In genomic region chr2:70790079-70790963, GRCh38 we compare ENCODE assay signal across 9 cellular contexts. TPM values are rescaled to one million over a fixed set of nuclear protein-coding genes. Genes with fewer than 3 reads are reported as not detected.
DNase-seq lines count a peak whose midpoint lies in the region; ATAC-seq and TF ChIP-seq lines count a peak whose summit lies in the region.
"Had no signal": no experiment of that assay in that cellular context is flagged by ENCODE, and none has a peak within 500 bp of the region (broad histone marks: within the 10 kb centered on the region; RNA-seq: fewer than 3 reads in every experiment).

Gene FIGLA (minus strand): TSS chr2:70790643. CDS start chr2:70790638, 5 bp downstream.

- H3K4me2 ChIP-seq in fibroblast of lung (ENCODE audit: extremely low read depth, insufficient read depth, low read length) (peak within 1 kb of the TSS; percentile 59), Karpas-422 (ENCODE audit: low read depth, low read length, poor library complexity, severe bottlenecking) (no peak within 1 kb of the TSS)

- peak; percentile 7 for DNase-seq in RPMI8226
- no peak for DNase-seq in fibroblast of lung (ENCODE audit: low read depth in 2 of 2)
- no peak for DNase-seq in osteocyte (ENCODE audit: extremely low spot score, unreplicated experiment)
- DNase-seq in Karpas-422 = no peak
- no peak for DNase-seq in stimulated activated CD4-positive, alpha-beta T cell treated with anti-CD3 and anti-CD28 coated beads, Interleukin-4, amount 100 ng/mL, for 24 hours

- no peaks in the 10 kb centered on the region for H3K9me2 ChIP-seq in Karpas-422 (replicated peaks; ENCODE audit: insufficient read depth, low read length)

- H4K20me1 ChIP-seq in fibroblast of lung (ENCODE audit: control insufficient read depth, extremely low read depth, insufficient read depth, low read length) (peaks cover 3% of the 10 kb centered on the region), Karpas-422 (ENCODE audit: insufficient read depth, low read depth, low read length) (no peaks in the 10 kb centered on the region)

- no peak within 1 kb of the TSS for H2AFZ ChIP-seq in fibroblast of lung (ENCODE audit: low read length)
- H2AFZ ChIP-seq in Karpas-422 (ENCODE audit: low read length) = no peak within 1 kb of the TSS

- peaks cover 79% of the 10 kb centered on the region for H3K27me3 Mint-ChIP-seq in osteocyte (ENCODE audit: unreplicated experiment)

- H3K4me1 Mint-ChIP-seq in osteocyte (ENCODE audit: unreplicated experiment) = peaks cover 12% of the 10 kb centered on the region

- no peak within 1 kb of the TSS for H3K27ac ChIP-seq in fibroblast of lung (ENCODE audit: insufficient read depth, low read length)
- no peak within 1 kb of the TSS for H3K27ac ChIP-seq in Karpas-422 (ENCODE audit: low read length)

- H3K9me3 ChIP-seq in ES-I3 (ENCODE audit: control insufficient read depth, insufficient read depth, low read length) (no peaks in the 10 kb centered on the region), fibroblast of lung (ENCODE audit: control insufficient read depth, insufficient read depth, low read depth, low read length) (no peaks in the 10 kb centered on the region), Karpas-422 (ENCODE audit: low read length) (no peaks in the 10 kb centered on the region)

- no peak within 1 kb of the TSS for H3K27ac Mint-ChIP-seq in osteocyte (ENCODE audit: unreplicated experiment)

- H3K79me2 ChIP-seq in fibroblast of lung (ENCODE audit: control insufficient read depth, insufficient read depth, low read length) = no peaks in the 10 kb centered on the region
- no peaks in the 10 kb centered on the region for H3K79me2 ChIP-seq in Karpas-422 (ENCODE audit: low read length)

- peak within 1 kb of the TSS; percentile 66 for H3K4me3 Mint-ChIP-seq in osteocyte (ENCODE audit: unreplicated experiment)

- no peak for ATAC-seq in HG03565 (IDR thresholded peaks at IDR 0.05; ENCODE audit: unreplicated experiment)
- no peak for ATAC-seq in activated CD4-positive, CD25-positive, alpha-beta regulatory T cell treated with anti-CD3 and anti-CD28 coated beads, Interleukin-2, amount 50 U/mL, for 24 hours

- no peaks in the 10 kb centered on the region for H3K36me3 ChIP-seq in ES-I3 (ENCODE audit: insufficient read depth, low read length)
- H3K36me3 ChIP-seq in fibroblast of lung (ENCODE audit: control insufficient read depth, insufficient read depth, low read length) = no peaks in the 10 kb centered on the region
- no peaks in the 10 kb centered on the region for H3K36me3 ChIP-seq in Karpas-422 (ENCODE audit: insufficient read depth, low read length)

- H3K9me3 Mint-ChIP-seq in osteocyte (ENCODE audit: unreplicated experiment) = no peaks in the 10 kb centered on the region

- H3K4me1 ChIP-seq in ES-I3 (ENCODE audit: insufficient read depth, low read length) (no peaks in the 10 kb centered on the region), fibroblast of lung (ENCODE audit: control insufficient read depth, extremely low read depth, insufficient read depth, low read length) (no peaks in the 10 kb centered on the region), Karpas-422 (ENCODE audit: low read length) (no peaks in the 10 kb centered on the region)

- no peaks in the 10 kb centered on the region for H3K36me3 Mint-ChIP-seq in osteocyte (ENCODE audit: unreplicated experiment)

- peaks cover 35% of the 10 kb centered on the region for H3K27me3 ChIP-seq in fibroblast of lung (ENCODE audit: control insufficient read depth, insufficient read depth, low read length)
- no peaks in the 10 kb centered on the region for H3K27me3 ChIP-seq in Karpas-422 (ENCODE audit: low read length)

- TF ChIP-seq CTCF in fibroblast of lung (conservative IDR thresholded peaks at IDR 0.05 in 1 of 2, IDR thresholded peaks at IDR 0.05 in 1 of 2; ENCODE audit: low read depth in 1 of 2, low read length in 2 of 2) (no peak), osteocyte (IDR thresholded peaks at IDR 0.05) (no peak)

- peak within 1 kb of the TSS; percentile 29; the same call in 1 of the 2 replicates for H3K9ac ChIP-seq in ES-I3 (ENCODE audit: low read depth, low read length)
- H3K9ac ChIP-seq in fibroblast of lung (ENCODE audit: insufficient read depth, low read length) = no peak within 1 kb of the TSS
- no peak within 1 kb of the TSS for H3K9ac ChIP-seq in Karpas-422 (ENCODE audit: low read length)

- H3K4me3 ChIP-seq in fibroblast of lung (replicated peaks in 1 of 4; ENCODE audit: control extremely low read depth in 1 of 4, insufficient read depth in 1 of 4, low read depth in 3 of 4, low read length in 4 of 4) = no peak within 1 kb of the TSS
- no peak within 1 kb of the TSS for H3K4me3 ChIP-seq in Karpas-422 (ENCODE audit: low read length)

RNA-seq across cellular contexts. Expression of gene FIGLA, which starts in this region (rescaled TPM):
- total RNA-seq in fibroblast of lung (not detected in 2 replicates), osteocyte (not detected in 2 replicates)
- polyA plus RNA-seq in fibroblast of lung = not detected in 2 replicates
- polyA plus RNA-seq in fibroblast of lung (2012) = not detected in 2 replicates
- polyA minus RNA-seq in fibroblast of lung (ENCODE audit: low replicate concordance) = not detected in 2 replicates
- total RNA-seq in Karpas-422 (2014; rRNA removed; shearing (Covaris generic); ENCODE audit: low replicate concordance) = not detected in 2 replicates
- total RNA-seq: SK-MEL-5 had no signal
